Comparison of ENCODE assay signal across 8 cellular contexts in the genomic region with DNA sequence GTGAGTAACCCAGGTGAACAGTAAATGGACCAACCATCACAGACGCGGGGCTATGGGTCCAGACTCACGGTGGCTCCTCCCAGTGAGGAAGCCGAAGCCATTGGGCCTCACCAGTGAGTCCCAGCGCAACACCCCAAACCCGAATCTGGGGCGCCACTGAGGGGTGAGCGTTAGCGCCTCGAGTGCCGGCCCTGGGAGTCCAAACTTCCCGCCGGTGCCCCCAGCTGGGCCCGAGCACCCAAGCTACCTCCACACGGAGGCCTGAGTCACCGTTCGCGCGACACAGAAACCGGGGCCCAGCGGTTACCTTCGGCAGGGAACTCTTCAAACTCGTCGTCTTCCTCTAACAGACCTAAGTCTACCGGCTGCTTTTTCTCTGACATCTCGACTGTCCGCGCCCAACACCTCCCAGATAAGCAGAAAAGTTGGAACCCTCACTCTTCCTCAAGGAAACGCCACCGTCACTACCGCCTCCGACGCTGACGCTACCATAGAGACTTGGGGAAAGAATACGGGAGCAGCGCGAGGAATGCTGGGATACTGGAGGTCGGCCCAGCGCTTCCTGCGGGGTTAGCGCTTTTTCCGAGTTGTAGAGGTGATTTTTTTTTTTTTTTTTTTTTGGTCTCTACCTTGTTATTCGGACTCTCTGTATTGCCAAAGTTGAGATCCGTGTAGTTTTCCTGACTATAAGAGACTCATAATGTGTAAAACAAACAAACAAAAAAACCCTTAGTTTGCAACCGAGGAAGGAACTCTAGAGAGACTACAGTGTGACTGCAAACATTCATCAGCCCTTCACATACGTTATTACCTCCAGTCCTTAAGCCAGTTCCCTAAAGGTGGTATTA. TPM values are rescaled to one million over a fixed set of nuclear protein-coding genes. Genes with fewer than 3 reads are reported as not detected.
DNase-seq lines count a peak whose midpoint lies in the region; ATAC-seq, FAIRE-seq and TF ChIP-seq lines count a peak whose summit lies in the region.

SEM1 (minus strand) TSS at position 466 of the 848 bp plus-strand sequence; CDS start at position 383, 83 bp downstream.

- H3K4me1 ChIP-seq in HUES48 (ENCODE audit: control insufficient read depth, insufficient read depth, low read length) (peaks cover 10% of the 10 kb centered on the region; the same call in 1 of the 2 replicates), OCI-LY7 (ENCODE audit: insufficient read depth, low read length, poor library complexity, severe bottlenecking) (peaks cover 19% of the 10 kb centered on the region), mucosa of rectum (ENCODE audit: control insufficient read depth in 2 of 2, insufficient read depth in 2 of 2, low read length in 2 of 2) (peaks cover 5 to 11% of the 10 kb centered on the region in 2 donors)

- CTCF ChIA-PET in OCI-LY7 (lab: Charles Lee; ENCODE audit: unreplicated experiment) = no interaction called here

- peak; percentile 82 for FAIRE-seq in D721Med (lab: Jason Lieb, UNC)

- intact Hi-C loops in OCI-LY7 (cut with micrococcal nuclease; ENCODE audit: unreplicated experiment) = loop anchor here (10.0 kb wide), 1 partner anchor 405 kb away; the partner anchor contains the start of gene SDHAF3

- peaks cover 47% of the 10 kb centered on the region for H3K79me2 ChIP-seq in OCI-LY7 (ENCODE audit: insufficient read depth, low read depth, low read length)

- no peaks in the 10 kb centered on the region for H3K9me2 ChIP-seq in OCI-LY7 (ENCODE audit: insufficient read depth, low read length)

- DNase-seq in D721Med (ENCODE audit: insufficient read length, low spot score) = peak; percentile 20
- DNase-seq in OCI-LY7 (ENCODE audit: low spot score) = peak; percentile 82
- peak; percentile 59 for DNase-seq in activated T-cell treated with anti-CD3 and anti-CD28 coated beads for 48 hours (ENCODE audit: low read depth)
- DNase-seq in erythroblast (lab: John Stamatoyannopoulos, UW) = peak; percentile 84 to 88
- peak; percentile 77 for DNase-seq in stimulated activated CD8-positive, alpha-beta memory T cell treated with anti-CD3 and anti-CD28 coated beads, Interleukin-4, amount 100 ng/mL, for 48 hours

- H3K27me3 ChIP-seq in HUES48 (ENCODE audit: control insufficient read depth, insufficient read depth, low read length) (no peaks in the 10 kb centered on the region), mucosa of rectum (ENCODE audit: control insufficient read depth in 2 of 2, insufficient read depth in 2 of 2, low read length in 2 of 2) (no peaks in the 10 kb centered on the region)

- H3K36me3 ChIP-seq in HUES48 (ENCODE audit: control insufficient read depth, insufficient read depth, low read length) (peaks cover 21% of the 10 kb centered on the region), OCI-LY7 (ENCODE audit: insufficient read depth, low read length) (peaks cover 33% of the 10 kb centered on the region), mucosa of rectum (ENCODE audit: control insufficient read depth in 2 of 2, insufficient read depth in 2 of 2, low read length in 2 of 2) (peaks cover 3% of the 10 kb centered on the region in 2 donors)

- H3K27ac ChIP-seq in HUES48 (ENCODE audit: low read depth, low read length) (peak within 1 kb of the TSS; percentile 82), OCI-LY7 (ENCODE audit: low read depth, low read length, poor library complexity, severe bottlenecking) (peak within 1 kb of the TSS; percentile 62), mucosa of rectum (ENCODE audit: low read depth in 2 of 2, low read length in 2 of 2) (peak within 1 kb of the TSS; percentile 78 to 81)

- peak; percentile 79 for TF ChIP-seq POLR2A in erythroblast (IDR thresholded peaks at IDR 0.05; ENCODE audit: low read length)

- POLR2A ChIA-PET in OCI-LY7 (lab: Charles Lee) = interaction anchor here (1.4 kb wide), 1 partner anchor 17 kb away, joined by 4 read pairs; no protein-coding TSS in a partner anchor

- peak within 1 kb of the TSS; percentile 100 for H2AFZ ChIP-seq in OCI-LY7 (ENCODE audit: low read length)

- BruUV-seq in OCI-LY7 (replicated peaks; lab: Mats Ljungman, UMichigan) = TSS peak; percentile 71

- H3K4me2 ChIP-seq in OCI-LY7 (ENCODE audit: low read length) = peak within 1 kb of the TSS; percentile 85

- H3K9me3 ChIP-seq in HUES48 (ENCODE audit: control insufficient read depth, insufficient read depth, low read length) (peaks cover 11% of the 10 kb centered on the region), OCI-LY7 (ENCODE audit: low read length) (peaks cover 28% of the 10 kb centered on the region; the same call in 1 of the 2 replicates), mucosa of rectum (ENCODE audit: control insufficient read depth in 2 of 2, low read length in 2 of 2) (peaks cover 0 to 2% of the 10 kb centered on the region in 2 donors)

- TF ChIP-seq CTCF in D721Med (IDR thresholded peaks at IDR 0.05; ENCODE audit: insufficient read depth, missing control alignments) (no peak), OCI-LY7 (conservative IDR thresholded peaks at IDR 0.05; ENCODE audit: low read length) (0 out of 2 replicates have a peak, but pooled peaks have one; percentile 3)

- H3K9ac ChIP-seq in HUES48 (ENCODE audit: low read depth, low read length) = peak within 1 kb of the TSS; percentile 86
- peak within 1 kb of the TSS; percentile 87 to 88 for H3K9ac ChIP-seq in mucosa of rectum (ENCODE audit: low read depth in 1 of 2, low read length in 2 of 2)

- ATAC-seq in GM21390 (IDR thresholded peaks at IDR 0.05; ENCODE audit: unreplicated experiment) = peak; percentile 91

- H3K4me3 ChIP-seq in HUES48 (ENCODE audit: low read depth, low read length) = peak within 1 kb of the TSS; percentile 83
- peak within 1 kb of the TSS; percentile 77 for H3K4me3 ChIP-seq in OCI-LY7 (ENCODE audit: low read depth, low read length, poor library complexity, severe bottlenecking)
- H3K4me3 ChIP-seq in mucosa of rectum (ENCODE audit: low read length in 2 of 2) = peak within 1 kb of the TSS; percentile 93 to 97

- H4K20me1 ChIP-seq in OCI-LY7 (ENCODE audit: insufficient read depth, low read length) = peaks cover 16% of the 10 kb centered on the region; the same call in 1 of the 2 replicates

RNA-seq across cellular contexts. Expression of gene SEM1, which starts in this region (rescaled TPM):
- total RNA-seq in OCI-LY7 (2014; rRNA removed; shearing (Covaris generic)) = 89.8 and 201 TPM in 2 replicates
- total RNA-seq in OCI-LY7 (2022) = 68.3 and 75.9 TPM in 2 replicates

Comparison
In these comparisons a context has a peak if more than half of its experiments do, and no peak if none do; other contexts are left out.
1. Peak in every context shown above with its lines: DNase-seq, ATAC-seq, H3K4me3 ChIP-seq and H3K27ac ChIP-seq.
2. DNase-seq: peak in every context shown above with its lines; median percentile 86 in erythroblast; 82 in OCI-LY7; 77 in stimulated activated CD8-positive, alpha-beta memory T cell treated with anti-CD3 and anti-CD28 coated beads, Interleukin-4, amount 100 ng/mL, for 48 hours; 59 in activated T-cell treated with anti-CD3 and anti-CD28 coated beads for 48 hours; 20 in D721Med.